13 cellular contexts compared by ENCODE assay signal in the genomic region with DNA sequence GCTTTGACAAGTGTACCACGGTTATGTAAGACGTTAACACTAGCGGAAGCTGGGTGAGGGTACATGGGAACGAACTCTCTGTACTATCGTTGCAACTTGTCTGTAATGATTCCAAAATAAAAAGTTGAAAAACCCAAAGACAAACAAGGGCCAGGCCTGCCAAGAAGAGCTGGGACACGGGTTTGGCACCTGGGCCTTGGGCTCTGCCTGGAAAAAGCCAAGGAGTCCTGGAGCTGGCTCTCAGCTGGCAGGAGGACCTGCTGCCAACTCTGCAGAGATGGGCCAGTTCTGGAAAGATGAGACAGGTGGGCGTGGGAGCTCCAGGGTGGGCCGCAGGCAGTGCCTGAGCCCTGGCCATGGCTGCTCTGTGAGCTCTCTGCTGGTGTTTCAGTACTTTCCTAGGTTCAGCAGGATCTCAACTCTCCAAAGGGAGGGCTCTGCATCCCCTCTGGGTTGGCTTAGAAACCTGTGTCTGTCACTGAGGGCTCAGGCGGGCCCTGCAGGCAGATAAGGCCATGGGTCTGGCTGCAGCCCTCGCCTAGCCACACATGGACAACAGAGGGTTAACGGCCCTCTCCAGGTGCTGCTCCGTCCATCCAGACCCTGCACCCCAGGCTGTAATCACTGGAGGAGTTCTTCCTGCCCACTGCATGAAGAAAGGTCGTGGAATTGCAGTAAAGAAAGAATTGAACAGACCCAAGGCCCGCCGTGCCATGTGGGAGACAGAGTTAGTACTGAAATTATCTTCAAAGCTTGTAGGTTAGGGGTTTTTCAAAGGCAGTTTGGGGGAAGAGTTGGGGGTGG.
DNase-seq lines count a peak whose midpoint lies in the region; ATAC-seq and TF ChIP-seq lines count a peak whose summit lies in the region.
"Had no signal": no experiment of that assay in that cellular context is flagged by ENCODE, and none has a peak within 500 bp of the region (broad histone marks: within the 10 kb centered on the region; RNA-seq: fewer than 3 reads in every experiment).

No MANE protein-coding gene starts in this region.

- no peak for DNase-seq in right cardiac atrium
- no peak for DNase-seq in left ventricle myocardium inferior
- DNase-seq in inferior parietal cortex (ENCODE audit: extremely low spot score) = peak; percentile 40
- DNase-seq in pons (ENCODE audit: low spot score) = peak; percentile 58
- no peak for DNase-seq in NCI-H2029 (lab: John Stamatoyannopoulos, UW)
- DNase-seq: activated CD4-positive, alpha-beta memory T cell treated with anti-CD3 and anti-CD28 coated beads for 36 hours; CD8-positive, alpha-beta memory T cell had no signal

- ATAC-seq in right cardiac atrium = no peak
- no peak for ATAC-seq in GM21576 (IDR thresholded peaks at IDR 0.05; ENCODE audit: unreplicated experiment)
- no peak for ATAC-seq in GM19328 (IDR thresholded peaks at IDR 0.05; ENCODE audit: unreplicated experiment)
- no peak for ATAC-seq in HG02852 (IDR thresholded peaks at IDR 0.05; ENCODE audit: unreplicated experiment)

- no peak for TF ChIP-seq CTCF in left ventricle myocardium inferior (IDR thresholded peaks at IDR 0.05; ENCODE audit: borderline replicate concordance)

- 81% methylated on average over 15 of the region's 15 CpGs for WGBS in right cardiac atrium

- H3K4me3 ChIP-seq in right cardiac atrium (ENCODE audit: low read length) (no peak overlapping the region), left ventricle myocardium inferior (no peak overlapping the region)
- H3K4me3 ChIP-seq: HAP-1, Peyer's patch, tibial nerve had no signal

- H3K27me3 ChIP-seq in right cardiac atrium (ENCODE audit: control insufficient read depth, insufficient read depth) (no peaks in the 10 kb centered on the region), left ventricle myocardium inferior (ENCODE audit: low read depth) (no peaks in the 10 kb centered on the region)
- H3K27me3 ChIP-seq: Peyer's patch, tibial nerve had no signal

- H3K36me3 ChIP-seq in left ventricle myocardium inferior = no peaks in the 10 kb centered on the region
- H3K36me3 ChIP-seq: HAP-1, Peyer's patch, tibial nerve had no signal

- intact Hi-C loops in right cardiac atrium (cut with DNase I) (no loop called here), left ventricle myocardium inferior (cut with micrococcal nuclease) (no loop called here)

- H3K27ac ChIP-seq in right cardiac atrium (ENCODE audit: low read length) (peak overlapping the region; percentile 5), left ventricle myocardium inferior (replicated peaks) (no peak overlapping the region)
- H3K27ac ChIP-seq: Peyer's patch had no signal

- H3K4me1 ChIP-seq in right cardiac atrium (ENCODE audit: control insufficient read depth, insufficient read depth, low read length) = peaks cover 2% of the 10 kb centered on the region
- H3K4me1 ChIP-seq in left ventricle myocardium inferior = peaks cover 63% of the 10 kb centered on the region
- H3K4me1 ChIP-seq: HAP-1, Peyer's patch had no signal

- H3K9me3 ChIP-seq in right cardiac atrium (ENCODE audit: control insufficient read depth, low read length) (no peaks in the 10 kb centered on the region), left ventricle myocardium inferior (replicated peaks) (no peaks in the 10 kb centered on the region)
- H3K9me3 ChIP-seq: HAP-1, Peyer's patch, tibial nerve had no signal

Comparison
In these comparisons a context has a peak if more than half of its experiments do, and no peak if none do; other contexts are left out.
1. DNase-seq: peak in inferior parietal cortex (single experiment) and pons (single experiment); none in right cardiac atrium (0 of 3), left ventricle myocardium inferior (single experiment) and NCI-H2029 (single experiment).